In genomic region chr1:3249236-3249845, GRCh38 we compare ENCODE assay signal across 22 cellular contexts.
DNase-seq lines count a peak whose midpoint lies in the region; ATAC-seq, FAIRE-seq and TF ChIP-seq lines count a peak whose summit lies in the region.
"Had no signal": no experiment of that assay in that cellular context is flagged by ENCODE, and none has a peak within 500 bp of the region (broad histone marks: within the 10 kb centered on the region; RNA-seq: fewer than 3 reads in every experiment).

No MANE protein-coding gene starts in this region.

- DNase-seq in Peyer's patch (no peak), small intestine (peak; percentile 29), HCEC 1CT (no peak)
- DNase-seq: ACHN, AML-193, GDM1, H9, NCI-H1092 treated with DMSO at 0.1 percent for 48 hours, NCI-H1694 treated with DMSO at 0.1 percent for 48 hours, NCI-H2107, NCI-H2227 treated with DMSO at 0.1 percent for 48 hours, NCI-H510A treated with DMSO at 0.1 percent for 48 hours, NCI-H774, SHP77 had no signal

- TF ChIP-seq CTCF in Peyer's patch (IDR thresholded peaks at IDR 0.05) (no peak), brain (conservative IDR thresholded peaks at IDR 0.05) (no peak), neural cell (IDR thresholded peaks at IDR 0.05; ENCODE audit: poor library complexity, severe bottlenecking) (no peak)

- H3K4me2 ChIP-seq in neural cell (ENCODE audit: low read length), result peak overlapping the region; percentile 38

- no peaks in the 10 kb centered on the region for H3K9me2 ChIP-seq in neural cell (ENCODE audit: insufficient read depth, low read length)

- H3F3A ChIP-seq in neural cell (ENCODE audit: insufficient read depth, low read length, poor library complexity, severe bottlenecking), result peaks cover 6% of the 10 kb centered on the region

- no peak for TF ChIP-seq POLR2A in Peyer's patch (IDR thresholded peaks at IDR 0.05)

- H4K20me1 ChIP-seq in neural cell (ENCODE audit: insufficient read depth), result no peaks in the 10 kb centered on the region

- no peaks in the 10 kb centered on the region for H3K27me3 Mint-ChIP-seq in brain

- peak overlapping the region; percentile 44 for H3K9ac ChIP-seq in neural cell (ENCODE audit: low read length)

- ATAC-seq in HG03354 (IDR thresholded peaks at IDR 0.05; ENCODE audit: poor library complexity, severe bottlenecking, unreplicated experiment), result no peak
- ATAC-seq in GM18511 (IDR thresholded peaks at IDR 0.05; ENCODE audit: unreplicated experiment), result no peak
- ATAC-seq: K562 had no signal

- 26 to 60% (median 40%) methylated on average over 16 of the region's 16 CpGs for WGBS in small intestine, 3 donors

- H2AFZ ChIP-seq in neural cell (ENCODE audit: low read depth, low read length), result no peak overlapping the region

- H3K36me3 ChIP-seq in Peyer's patch (no peaks in the 10 kb centered on the region), neural cell (ENCODE audit: insufficient read depth, low read length) (no peaks in the 10 kb centered on the region), small intestine (ENCODE audit: control insufficient read depth in 2 of 2, insufficient read depth in 2 of 2, low read length in 2 of 2) (no peaks in the 10 kb centered on the region)

- peak overlapping the region; percentile 41 to 73 (median 55) for H3K4me3 Mint-ChIP-seq in brain
- H3K4me3 Mint-ChIP-seq: H9 had no signal

- H3K4me1 ChIP-seq in Peyer's patch (peaks cover 0 to 37% (median 2%) of the 10 kb centered on the region in 4 donors), small intestine (ENCODE audit: control insufficient read depth in 2 of 2, insufficient read depth in 1 of 2, low read depth in 1 of 2, low read length in 1 of 2) (peaks cover 4 to 9% of the 10 kb centered on the region in 2 donors)

- FAIRE-seq in small intestine (lab: Jason Lieb, UNC), result no peak
- FAIRE-seq: GM19239, K562 had no signal

- no peak for TF ChIP-seq RAD21 in neural cell (conservative IDR thresholded peaks at IDR 0.05)

- H3K79me2 ChIP-seq in neural cell (replicated peaks; ENCODE audit: insufficient read depth, low read length), result peaks cover 8% of the 10 kb centered on the region

- peaks cover 3% of the 10 kb centered on the region for H3K36me3 Mint-ChIP-seq in brain

- H3K27ac ChIP-seq in Peyer's patch, result peak overlapping the region in 3 of 4 donors; percentile 46 to 89 (median 88)
- peak overlapping the region; percentile 70 for H3K27ac ChIP-seq in neural cell (ENCODE audit: low read length)
- peak overlapping the region; percentile 71 to 99 for H3K27ac ChIP-seq in small intestine (ENCODE audit: low read depth in 1 of 2, low read length in 1 of 2)
- H3K27ac ChIP-seq: C4-2B, SK-N-MC had no signal

- peaks cover 0 to 7% (median 4%) of the 10 kb centered on the region in 5 experiments for H3K9me3 Mint-ChIP-seq in brain
- H3K9me3 Mint-ChIP-seq: H9 had no signal

- peak overlapping the region; percentile 79 to 96 (median 89) for H3K27ac Mint-ChIP-seq in brain

- H3K27me3 ChIP-seq in Peyer's patch (no peaks in the 10 kb centered on the region), neural cell (ENCODE audit: insufficient read depth, low read depth, low read length) (no peaks in the 10 kb centered on the region), small intestine (ENCODE audit: control insufficient read depth in 2 of 2, insufficient read depth in 2 of 2, low read length in 2 of 2) (peaks cover 0 to 2% of the 10 kb centered on the region in 2 donors)

- no peaks in the 10 kb centered on the region for H3K9me3 ChIP-seq in Peyer's patch
- H3K9me3 ChIP-seq in neural cell (ENCODE audit: low read length), result no peaks in the 10 kb centered on the region
- no peaks in the 10 kb centered on the region for H3K9me3 ChIP-seq in small intestine (ENCODE audit: control insufficient read depth, low read depth)

- TF ChIP-seq EP300 in neural cell (conservative IDR thresholded peaks at IDR 0.05; ENCODE audit: poor library complexity, severe bottlenecking), result no peak

- no peak overlapping the region for H3K4me3 ChIP-seq in Peyer's patch
- peak overlapping the region; percentile 21 for H3K4me3 ChIP-seq in neural cell (ENCODE audit: low read length)
- no peak overlapping the region for H3K4me3 ChIP-seq in small intestine (ENCODE audit: low read depth in 1 of 2, low read length in 2 of 2)
- H3K4me3 ChIP-seq: K562, SK-N-MC had no signal

- peaks cover 65% of the 10 kb centered on the region for H3K4me1 Mint-ChIP-seq in brain

TF ChIP-seq in neural cell, 6 proteins besides CTCF, POLR2A, EP300 and RAD21:
- no peak for TF ChIP-seq REST (IDR thresholded peaks at IDR 0.05; ENCODE audit: borderline replicate concordance)
- no peak for TF ChIP-seq TAF1 (IDR thresholded peaks at IDR 0.05; ENCODE audit: low read depth)
- TF ChIP-seq EZH2 (IDR thresholded peaks at IDR 0.05; ENCODE audit: borderline replicate concordance, insufficient read depth, low read length, poor library complexity, severe bottlenecking), result no peak
- no peak for TF ChIP-seq MXI1 (conservative IDR thresholded peaks at IDR 0.05; ENCODE audit: poor library complexity, severe bottlenecking)
- TF ChIP-seq SMC3 (conservative IDR thresholded peaks at IDR 0.05; ENCODE audit: poor library complexity), result no peak
- TF ChIP-seq POLR2AphosphoS5 (IDR thresholded peaks at IDR 0.05), result no peak
TF ChIP-seq in neural cell: peak in this region for 0.
